28 cellular contexts compared by ENCODE assay signal in the genomic region with DNA sequence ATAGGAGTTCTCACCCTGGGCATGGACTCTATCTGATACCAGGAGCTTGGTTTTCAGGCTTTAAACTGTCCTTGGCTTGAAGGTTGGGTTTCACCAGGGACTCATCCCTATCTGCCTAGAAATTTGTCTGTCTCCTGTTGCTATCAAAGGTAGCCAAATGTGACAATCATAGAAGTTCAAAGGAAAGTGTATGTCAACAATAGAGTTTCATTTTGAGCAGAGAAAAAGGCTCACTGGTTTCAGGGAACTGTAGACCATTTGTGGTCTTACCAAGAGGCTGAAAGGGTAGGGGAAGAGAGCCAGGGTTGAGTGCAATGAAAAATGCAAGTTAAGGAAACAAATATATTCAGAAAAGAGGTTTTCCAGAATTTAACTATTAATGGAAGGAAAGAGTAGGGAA.
"Had no signal": no experiment of that assay in that cellular context is flagged by ENCODE, and none has a peak within 500 bp of the region (broad histone marks: within the 10 kb centered on the region; RNA-seq: fewer than 3 reads in every experiment).

No MANE protein-coding gene starts in this region.

- H3K4me3 ChIP-seq: colonic mucosa, esophagus squamous epithelium, neural progenitor cell, prostate gland, right atrium auricular region, sigmoid colon, thoracic aorta, tibial nerve, upper lobe of left lung had no signal

- H3K36me3 ChIP-seq: colonic mucosa, esophagus squamous epithelium, neural progenitor cell, prostate gland, right atrium auricular region, sigmoid colon, thoracic aorta, tibial nerve, upper lobe of left lung had no signal

- FAIRE-seq: endothelial cell of umbilical vein, urothelium cell line had no signal

- H2AFZ ChIP-seq: neural progenitor cell had no signal

- H3K9me3 ChIP-seq: colonic mucosa, esophagus squamous epithelium, prostate gland, right atrium auricular region, sigmoid colon, thoracic aorta, upper lobe of left lung had no signal

- H3K4me2 ChIP-seq: neural progenitor cell had no signal

- H3K9ac ChIP-seq: neural progenitor cell had no signal

- H3K36me3 Mint-ChIP-seq: immature natural killer cell; naive thymus-derived CD4-positive, alpha-beta T cell; neural progenitor cell; stimulated activated effector memory CD8-positive, alpha-beta T cell treated with anti-CD3 and anti-CD28 coated beads, Interleukin-12 subunit alpha, Interleukin-12 subunit beta, amount 100 ng/mL, for 72 hours had no signal

- H3K4me3 Mint-ChIP-seq: immature natural killer cell; naive thymus-derived CD4-positive, alpha-beta T cell; nephron; neural progenitor cell; stimulated activated effector memory CD8-positive, alpha-beta T cell treated with anti-CD3 and anti-CD28 coated beads, Interleukin-12 subunit alpha, Interleukin-12 subunit beta, amount 100 ng/mL, for 72 hours; stimulated activated naive CD8-positive, alpha-beta T cell treated with anti-CD3 and anti-CD28 coated beads, Interleukin-15, Interleukin-2, amounts not matched to agents 100 ng/mL and 50 ng/mL, for 24 hours had no signal

- H3K27ac Mint-ChIP-seq: immature natural killer cell; naive thymus-derived CD4-positive, alpha-beta T cell; nephron; neural progenitor cell; stimulated activated effector memory CD8-positive, alpha-beta T cell treated with anti-CD3 and anti-CD28 coated beads, Interleukin-12 subunit alpha, Interleukin-12 subunit beta, amount 100 ng/mL, for 72 hours; stimulated activated naive CD8-positive, alpha-beta T cell treated with anti-CD3 and anti-CD28 coated beads, Interleukin-15, Interleukin-2, amounts not matched to agents 100 ng/mL and 50 ng/mL, for 24 hours had no signal

- ATAC-seq: left colon; naive thymus-derived CD4-positive, alpha-beta T cell; stimulated activated effector memory CD8-positive, alpha-beta T cell treated with anti-CD3 and anti-CD28 coated beads, Interleukin-12 subunit alpha, Interleukin-12 subunit beta, amount 100 ng/mL, for 72 hours had no signal

- H3K4me1 Mint-ChIP-seq: immature natural killer cell; neural progenitor cell; stimulated activated effector memory CD8-positive, alpha-beta T cell treated with anti-CD3 and anti-CD28 coated beads, Interleukin-12 subunit alpha, Interleukin-12 subunit beta, amount 100 ng/mL, for 72 hours had no signal

- H3K4me1 ChIP-seq: colonic mucosa, esophagus squamous epithelium, neural progenitor cell, prostate gland, right atrium auricular region had no signal

- H3K27ac ChIP-seq: colonic mucosa, esophagus squamous epithelium, neural progenitor cell, prostate gland, right atrium auricular region, sigmoid colon, thoracic aorta, tibial nerve, upper lobe of left lung had no signal

- DNase-seq: colonic mucosa; dermis blood vessel endothelial cell; effector memory CD4-positive, alpha-beta T cell; erythroblast; esophagus squamous epithelium; foreskin melanocyte; hypothalamus; immature natural killer cell; islet precursor cell; kidney glomerular epithelial cell; left colon; mesenchymal stem cell; midbrain; naive thymus-derived CD4-positive, alpha-beta T cell; sigmoid colon; stimulated activated CD4-positive, alpha-beta T cell treated with anti-CD3 and anti-CD28 coated beads, Interleukin-2, amount 100 ng/mL, for 24 hours; stimulated activated CD4-positive, alpha-beta T cell treated with anti-CD3 and anti-CD28 coated beads, Interleukin-4, amount 100 ng/mL, for 24 hours; upper lobe of left lung had no signal

- H3K27me3 ChIP-seq: colonic mucosa, esophagus squamous epithelium, neural progenitor cell, right atrium auricular region, sigmoid colon, tibial nerve, upper lobe of left lung had no signal

- H3K9me3 Mint-ChIP-seq: nephron had no signal
